Comparison of ENCODE assay signal across 1 cellular context in the genomic region with DNA sequence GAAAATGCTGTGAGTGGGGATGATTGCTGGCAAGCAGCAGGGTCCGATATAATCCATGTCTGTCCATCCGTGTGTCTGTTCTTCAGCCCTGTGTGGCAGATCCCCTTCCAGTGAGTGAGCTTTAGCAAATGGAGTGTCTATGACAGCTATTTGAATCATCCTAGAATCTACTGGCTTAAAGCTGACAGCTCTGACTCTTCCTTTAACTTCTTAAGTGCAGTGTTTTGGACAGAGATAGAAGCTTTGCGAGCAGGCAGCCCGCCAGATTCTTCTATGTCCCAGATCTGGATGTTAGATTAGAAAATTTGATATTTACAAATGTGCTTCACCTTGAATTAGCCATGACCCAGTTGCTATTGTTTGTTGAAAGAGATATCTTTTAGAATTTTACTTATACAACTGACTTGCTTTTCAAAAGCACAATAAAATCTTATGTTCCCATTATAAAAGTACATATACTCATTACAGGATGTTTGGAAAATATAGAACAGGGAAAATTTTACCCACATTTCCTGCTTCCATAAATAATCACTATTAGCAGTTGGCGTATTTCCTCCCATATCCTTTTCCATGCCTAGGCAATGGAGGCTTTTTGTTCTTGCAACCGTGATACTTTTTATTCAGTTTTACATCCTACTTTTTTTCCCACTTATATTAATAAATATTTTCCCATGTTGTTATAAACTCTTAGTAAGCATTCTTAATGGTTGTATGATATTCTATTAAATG.
TF ChIP-seq lines count a peak whose summit lies in the region.

No MANE protein-coding gene starts in this region.

TF ChIP-seq in SK-N-SH, 30 proteins besides CTCF, POLR2A, EP300 and RAD21 (continued from another document):
- TF ChIP-seq MXI1 (IDR thresholded peaks at IDR 0.05; ENCODE audit: low read depth, low read length) (no peak), JUND (IDR thresholded peaks at IDR 0.05) (peak; percentile 76), TCF12 (IDR thresholded peaks at IDR 0.05) (peak; percentile 86), TEAD4 (IDR thresholded peaks at IDR 0.05; ENCODE audit: borderline replicate concordance, insufficient read depth) (peak; percentile 74), RFX5 (IDR thresholded peaks at IDR 0.05; ENCODE audit: low read length) (no peak), SIN3A (IDR thresholded peaks at IDR 0.05; ENCODE audit: borderline replicate concordance, low read depth, low read length) (peak; percentile 36; the same call in 1 of the 2 replicates), NFIC (IDR thresholded peaks at IDR 0.05; ENCODE audit: borderline replicate concordance) (peak; percentile 93), FOSL2 (IDR thresholded peaks at IDR 0.05; ENCODE audit: borderline replicate concordance, low read depth) (peak; percentile 78), POLR2AphosphoS5 (IDR thresholded peaks at IDR 0.05; ENCODE audit: low read depth, low read length) (peak; percentile 42; the same call in 1 of the 2 replicates), FOXJ3 (CRISPR knock-in tag; IDR thresholded peaks at IDR 0.05) (no peak), RCOR1 (IDR thresholded peaks at IDR 0.05; ENCODE audit: low read length) (0 out of 2 replicates have a peak, but pooled peaks have one; percentile 22), CHD2 (IDR thresholded peaks at IDR 0.05; ENCODE audit: low read length, partially characterized antibody) (no peak)
- TF ChIP-seq, protein P1, sequence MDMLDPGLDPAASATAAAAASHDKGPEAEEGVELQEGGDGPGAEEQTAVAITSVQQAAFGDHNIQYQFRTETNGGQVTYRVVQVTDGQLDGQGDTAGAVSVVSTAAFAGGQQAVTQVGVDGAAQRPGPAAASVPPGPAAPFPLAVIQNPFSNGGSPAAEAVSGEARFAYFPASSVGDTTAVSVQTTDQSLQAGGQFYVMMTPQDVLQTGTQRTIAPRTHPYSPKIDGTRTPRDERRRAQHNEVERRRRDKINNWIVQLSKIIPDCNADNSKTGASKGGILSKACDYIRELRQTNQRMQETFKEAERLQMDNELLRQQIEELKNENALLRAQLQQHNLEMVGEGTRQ (IDR thresholded peaks at IDR 0.05; ENCODE audit: borderline replicate concordance, low read depth, low read length), result no peak
- TF ChIP-seq, protein P2, sequence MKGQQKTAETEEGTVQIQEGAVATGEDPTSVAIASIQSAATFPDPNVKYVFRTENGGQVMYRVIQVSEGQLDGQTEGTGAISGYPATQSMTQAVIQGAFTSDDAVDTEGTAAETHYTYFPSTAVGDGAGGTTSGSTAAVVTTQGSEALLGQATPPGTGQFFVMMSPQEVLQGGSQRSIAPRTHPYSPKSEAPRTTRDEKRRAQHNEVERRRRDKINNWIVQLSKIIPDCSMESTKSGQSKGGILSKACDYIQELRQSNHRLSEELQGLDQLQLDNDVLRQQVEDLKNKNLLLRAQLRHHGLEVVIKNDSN (IDR thresholded peaks at IDR 0.05; ENCODE audit: borderline replicate concordance, low read depth), result no peak
- TF ChIP-seq, protein P3, sequence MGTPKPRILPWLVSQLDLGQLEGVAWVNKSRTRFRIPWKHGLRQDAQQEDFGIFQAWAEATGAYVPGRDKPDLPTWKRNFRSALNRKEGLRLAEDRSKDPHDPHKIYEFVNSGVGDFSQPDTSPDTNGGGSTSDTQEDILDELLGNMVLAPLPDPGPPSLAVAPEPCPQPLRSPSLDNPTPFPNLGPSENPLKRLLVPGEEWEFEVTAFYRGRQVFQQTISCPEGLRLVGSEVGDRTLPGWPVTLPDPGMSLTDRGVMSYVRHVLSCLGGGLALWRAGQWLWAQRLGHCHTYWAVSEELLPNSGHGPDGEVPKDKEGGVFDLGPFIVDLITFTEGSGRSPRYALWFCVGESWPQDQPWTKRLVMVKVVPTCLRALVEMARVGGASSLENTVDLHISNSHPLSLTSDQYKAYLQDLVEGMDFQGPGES (IDR thresholded peaks at IDR 0.05; ENCODE audit: low read depth, low read length), result no peak
- TF ChIP-seq, protein P4, sequence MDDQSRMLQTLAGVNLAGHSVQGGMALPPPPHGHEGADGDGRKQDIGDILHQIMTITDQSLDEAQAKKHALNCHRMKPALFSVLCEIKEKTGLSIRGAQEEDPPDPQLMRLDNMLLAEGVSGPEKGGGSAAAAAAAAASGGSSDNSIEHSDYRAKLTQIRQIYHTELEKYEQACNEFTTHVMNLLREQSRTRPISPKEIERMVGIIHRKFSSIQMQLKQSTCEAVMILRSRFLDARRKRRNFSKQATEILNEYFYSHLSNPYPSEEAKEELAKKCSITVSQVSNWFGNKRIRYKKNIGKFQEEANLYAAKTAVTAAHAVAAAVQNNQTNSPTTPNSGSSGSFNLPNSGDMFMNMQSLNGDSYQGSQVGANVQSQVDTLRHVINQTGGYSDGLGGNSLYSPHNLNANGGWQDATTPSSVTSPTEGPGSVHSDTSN (IDR thresholded peaks at IDR 0.05), result peak; percentile 95
